1 cellular context compared by ENCODE assay signal in genomic region chr7:92528188-92528957, GRCh38.
TF ChIP-seq lines count a peak whose summit lies in the region.

Gene PEX1, minus strand, starts transcription at chr7:92528520. Its CDS starts 85 bp downstream, at chr7:92528435.
Gene RBM48, plus strand, starts transcription at chr7:92528795. Its CDS starts 19 bp downstream, at chr7:92528814.

TF ChIP-seq in HepG2, 621 proteins besides CTCF, POLR2A, EP300 and RAD21 (continued from another document and continues in another):
- peak; percentile 35 for TF ChIP-seq HNF1A (IDR thresholded peaks at IDR 0.05; ENCODE audit: low read depth)
- peak; percentile 57; the same call in 1 of the 2 replicates for TF ChIP-seq HNF1A (CRISPR knock-in tag; IDR thresholded peaks at IDR 0.05; ENCODE audit: borderline replicate concordance)
- no peak for TF ChIP-seq LRRFIP1 (CRISPR knock-in tag; conservative IDR thresholded peaks at IDR 0.05)
- peak; percentile 40; the same call in 1 of the 2 replicates for TF ChIP-seq ZSCAN25 (CRISPR knock-in tag; IDR thresholded peaks at IDR 0.05)
- TF ChIP-seq DNMT1 (CRISPR knock-in tag; IDR thresholded peaks at IDR 0.05): peak; percentile 32; the same call in 1 of the 2 replicates
- TF ChIP-seq ZKSCAN1 (IDR thresholded peaks at IDR 0.05; ENCODE audit: low read length): peak; percentile 40; the same call in 1 of the 2 replicates
- TF ChIP-seq TBX2 (CRISPR knock-in tag; IDR thresholded peaks at IDR 0.05; ENCODE audit: borderline replicate concordance): peak; percentile 77; the same call in 1 of the 2 replicates
- TF ChIP-seq ZNF567 (CRISPR knock-in tag; IDR thresholded peaks at IDR 0.05; ENCODE audit: borderline replicate concordance): no peak; the same call in 1 of the 2 replicates
- peak; percentile 93 for TF ChIP-seq THAP9 (CRISPR knock-in tag; IDR thresholded peaks at IDR 0.05; ENCODE audit: borderline replicate concordance)
- TF ChIP-seq ZNF574 (CRISPR knock-in tag; IDR thresholded peaks at IDR 0.05): peak; percentile 99
- peak; percentile 46; the same call in 1 of the 2 replicates for TF ChIP-seq PAXIP1 (CRISPR knock-in tag; conservative IDR thresholded peaks at IDR 0.05)
- peak; percentile 93 for TF ChIP-seq NFYB (CRISPR knock-in tag; IDR thresholded peaks at IDR 0.05)
- peak; percentile 71; the same call in 1 of the 2 replicates for TF ChIP-seq KLF12 (CRISPR knock-in tag; IDR thresholded peaks at IDR 0.05; ENCODE audit: borderline replicate concordance)
- 0 out of 2 replicates have a peak, but pooled peaks have one; percentile 20 for TF ChIP-seq SOX5 (CRISPR knock-in tag; IDR thresholded peaks at IDR 0.05; ENCODE audit: borderline replicate concordance)
- peak; percentile 73 for TF ChIP-seq TARDBP (CRISPR knock-in tag; IDR thresholded peaks at IDR 0.05)
- no peak for TF ChIP-seq ADNP (CRISPR knock-in tag; IDR thresholded peaks at IDR 0.05)
- peak; percentile 32; the same call in 1 of the 2 replicates for TF ChIP-seq ZNF768 (CRISPR knock-in tag; IDR thresholded peaks at IDR 0.05)
- TF ChIP-seq POLR2G (IDR thresholded peaks at IDR 0.05; ENCODE audit: low read depth, low read length): peak; percentile 92
- no peak for TF ChIP-seq HNF4G (IDR thresholded peaks at IDR 0.05; ENCODE audit: borderline replicate concordance, low read depth, low read length)
- TF ChIP-seq HNF4G (CRISPR knock-in tag; IDR thresholded peaks at IDR 0.05; ENCODE audit: borderline replicate concordance, low read depth): no peak
- TF ChIP-seq ZNF552 (CRISPR knock-in tag; IDR thresholded peaks at IDR 0.05; ENCODE audit: borderline replicate concordance): no peak
- TF ChIP-seq JUN (CRISPR knock-in tag; IDR thresholded peaks at IDR 0.05): peak; percentile 21; the same call in 1 of the 2 replicates
- TF ChIP-seq ZNF577 (CRISPR knock-in tag; IDR thresholded peaks at IDR 0.05; ENCODE audit: borderline replicate concordance, low read depth): no peak
- TF ChIP-seq RFXAP (CRISPR knock-in tag; IDR thresholded peaks at IDR 0.05; ENCODE audit: borderline replicate concordance): peak; percentile 87
- peak; percentile 13; the same call in 1 of the 2 replicates for TF ChIP-seq ZKSCAN8 (CRISPR knock-in tag; IDR thresholded peaks at IDR 0.05; ENCODE audit: borderline replicate concordance)
- no peak for TF ChIP-seq ZBTB46 (CRISPR knock-in tag; IDR thresholded peaks at IDR 0.05; ENCODE audit: borderline replicate concordance)
- TF ChIP-seq ZIK1 (CRISPR knock-in tag; IDR thresholded peaks at IDR 0.05; ENCODE audit: borderline replicate concordance, low read depth): peak; percentile 93
- no peak for TF ChIP-seq ZNF75D (CRISPR knock-in tag; IDR thresholded peaks at IDR 0.05; ENCODE audit: borderline replicate concordance)
- TF ChIP-seq PAWR (CRISPR knock-in tag; IDR thresholded peaks at IDR 0.05; ENCODE audit: borderline replicate concordance): 0 out of 2 replicates have a peak, but pooled peaks have one; percentile 18
- peak; percentile 68 for TF ChIP-seq SRF (IDR thresholded peaks at IDR 0.05; ENCODE audit: low read depth, low read length)
- peak in 1 of 2 experiments; percentile 59; a peak in 1 of 4 replicates for TF ChIP-seq REST (IDR thresholded peaks at IDR 0.05; ENCODE audit: borderline replicate concordance in 1 of 2, low read depth in 1 of 2, low read length in 2 of 2)
- TF ChIP-seq EZH2 (conservative IDR thresholded peaks at IDR 0.05; ENCODE audit: low read depth, low read length): no peak
